21 cellular contexts compared by ENCODE assay signal in genomic region chr5:67976812-67977455, GRCh38.
A peak's percentile ranks its signal among the peaks of the same experiment; 100 is the strongest.
DNase-seq lines count a peak whose midpoint lies in the region; ATAC-seq and TF ChIP-seq lines count a peak whose summit lies in the region.
"Had no signal": no experiment of that assay in that cellular context is flagged by ENCODE, and none has a peak within 500 bp of the region (broad histone marks: within the 10 kb centered on the region; RNA-seq: fewer than 3 reads in every experiment).

No MANE protein-coding gene starts in this region.

- H3K9me3 ChIP-seq in parathyroid adenoma (ENCODE audit: control insufficient read depth, low read length), result no peaks in the 10 kb centered on the region
- H3K9me3 ChIP-seq: BE2C, upper lobe of right lung had no signal

- H3K4me3 Mint-ChIP-seq in GM23338 (no peak overlapping the region), natural killer cell (no peak overlapping the region)
- H3K4me3 Mint-ChIP-seq: activated T-cell treated with anti-CD3 and anti-CD28 coated beads, Interleukin-2, amount 50 U/mL, for 72 hours; stimulated activated naive CD8-positive, alpha-beta T cell treated with anti-CD3 and anti-CD28 coated beads, Interleukin-15, Interleukin-2, amounts not matched to agents 100 ng/mL and 50 ng/mL, for 24 hours; T-helper 2 cell treated with Interferon-gamma antibody and Interleukin-4, amounts not matched to agents 5 μg/mL and 100 μg/mL, for 36 hours had no signal

- peaks cover 10% of the 10 kb centered on the region; the same call in 1 of the 2 replicates for H3K9me2 ChIP-seq in GM23338 (ENCODE audit: insufficient read depth)

- H3K9me3 Mint-ChIP-seq in GM23338 (no peaks in the 10 kb centered on the region), natural killer cell (no peaks in the 10 kb centered on the region)
- H3K9me3 Mint-ChIP-seq: activated T-cell treated with anti-CD3 and anti-CD28 coated beads, Interleukin-2, amount 50 U/mL, for 72 hours; stimulated activated naive CD8-positive, alpha-beta T cell treated with anti-CD3 and anti-CD28 coated beads, Interleukin-15, Interleukin-2, amounts not matched to agents 100 ng/mL and 50 ng/mL, for 24 hours; T-helper 2 cell treated with Interferon-gamma antibody and Interleukin-4, amounts not matched to agents 5 μg/mL and 100 μg/mL, for 36 hours had no signal

- H3K27ac ChIP-seq in GM23338 (ENCODE audit: low read depth) (no peak overlapping the region), parathyroid adenoma (peak overlapping the region; percentile 3)
- H3K27ac ChIP-seq: coronary artery, PC-9, upper lobe of right lung had no signal

- H3K79me2 ChIP-seq in GM23338 (replicated peaks; ENCODE audit: insufficient read depth), result no peaks in the 10 kb centered on the region
- H3K79me2 ChIP-seq in parathyroid adenoma, result no peaks in the 10 kb centered on the region

- H3K36me3 Mint-ChIP-seq in GM23338 (ENCODE audit: low read depth), result no peaks in the 10 kb centered on the region
- no peaks in the 10 kb centered on the region for H3K36me3 Mint-ChIP-seq in natural killer cell

- intact Hi-C loops in head of caudate nucleus (cut with DNase I), result no loop called here
- intact Hi-C loops in natural killer cell (cut with micrococcal nuclease), result no loop called here

- H3F3A ChIP-seq in GM23338 (replicated peaks; ENCODE audit: low read depth), result no peaks in the 10 kb centered on the region

- TF ChIP-seq CTCF in GM23338 (conservative IDR thresholded peaks at IDR 0.05; ENCODE audit: low read depth in 2 of 2) (no peak), parathyroid adenoma (IDR thresholded peaks at IDR 0.05) (no peak), natural killer cell (IDR thresholded peaks at IDR 0.05) (no peak)

- no peak overlapping the region for H3K9ac ChIP-seq in parathyroid adenoma

- H3K27me3 ChIP-seq in GM23338 (ENCODE audit: insufficient read depth), result no peaks in the 10 kb centered on the region
- H3K27me3 ChIP-seq in parathyroid adenoma (ENCODE audit: control insufficient read depth, insufficient read depth, low read length), result no peaks in the 10 kb centered on the region
- H3K27me3 ChIP-seq: BE2C, upper lobe of right lung had no signal

- H4K20me1 ChIP-seq in GM23338 (replicated peaks; ENCODE audit: insufficient read depth), result no peaks in the 10 kb centered on the region

- 0 out of 2 replicates have a peak overlapping the region, but pooled peaks have one; percentile 9 for H2AFZ ChIP-seq in GM23338
- no peak overlapping the region for H2AFZ ChIP-seq in parathyroid adenoma
- H2AFZ ChIP-seq: PC-9 had no signal

- no peak overlapping the region for H3K4me2 ChIP-seq in GM23338
- no peak overlapping the region for H3K4me2 ChIP-seq in parathyroid adenoma (ENCODE audit: low read length)
- H3K4me2 ChIP-seq: PC-9 had no signal

- H3K4me1 ChIP-seq in GM23338 (ENCODE audit: insufficient read depth) (no peaks in the 10 kb centered on the region), parathyroid adenoma (peaks cover under 1% of the 10 kb centered on the region)
- H3K4me1 ChIP-seq: BE2C had no signal

- H3K27ac Mint-ChIP-seq in GM23338 (no peak overlapping the region), natural killer cell (no peak overlapping the region)
- H3K27ac Mint-ChIP-seq: activated T-cell treated with anti-CD3 and anti-CD28 coated beads, Interleukin-2, amount 50 U/mL, for 72 hours; stimulated activated naive CD8-positive, alpha-beta T cell treated with anti-CD3 and anti-CD28 coated beads, Interleukin-15, Interleukin-2, amounts not matched to agents 100 ng/mL and 50 ng/mL, for 24 hours; T-helper 2 cell treated with Interferon-gamma antibody and Interleukin-4, amounts not matched to agents 5 μg/mL and 100 μg/mL, for 36 hours had no signal

- H3K4me3 ChIP-seq in GM23338 (no peak overlapping the region), parathyroid adenoma (ENCODE audit: low read depth, low read length) (no peak overlapping the region)
- H3K4me3 ChIP-seq: coronary artery, K562, PC-9, upper lobe of right lung had no signal

- ATAC-seq in GM23338 (no peak), HG02610 (IDR thresholded peaks at IDR 0.05; ENCODE audit: unreplicated experiment) (no peak), natural killer cell (no peak)
- ATAC-seq: activated CD4-positive, CD25-positive, alpha-beta regulatory T cell treated with anti-CD3 and anti-CD28 coated beads, Interleukin-2, amount 50 U/mL, for 24 hours; activated T-cell treated with anti-CD3 and anti-CD28 coated beads, Interleukin-2, amount 50 U/mL, for 72 hours; K562; upper lobe of right lung had no signal

- peaks cover 2% of the 10 kb centered on the region for H3K27me3 Mint-ChIP-seq in GM23338 (ENCODE audit: insufficient read depth, low read depth, poor library complexity)
- no peaks in the 10 kb centered on the region for H3K27me3 Mint-ChIP-seq in natural killer cell (ENCODE audit: low read depth in 2 of 2)
- H3K27me3 Mint-ChIP-seq: stimulated activated naive CD8-positive, alpha-beta T cell treated with anti-CD3 and anti-CD28 coated beads, Interleukin-15, Interleukin-2, amounts not matched to agents 100 ng/mL and 50 ng/mL, for 24 hours had no signal

- no peaks in the 10 kb centered on the region for H3K4me1 Mint-ChIP-seq in GM23338
- no peaks in the 10 kb centered on the region for H3K4me1 Mint-ChIP-seq in natural killer cell

- H3K36me3 ChIP-seq in GM23338 (ENCODE audit: insufficient read depth), result no peaks in the 10 kb centered on the region
- no peaks in the 10 kb centered on the region for H3K36me3 ChIP-seq in parathyroid adenoma (ENCODE audit: control insufficient read depth, insufficient read depth, low read length)
- H3K36me3 ChIP-seq: BE2C, upper lobe of right lung had no signal

- no peak for DNase-seq in GM23338 (ENCODE audit: low spot score)
- peak; percentile 85 for DNase-seq in NOMO-1 treated with DMSO at 0.1 percent for 48 hours (lab: John Stamatoyannopoulos, UW; ENCODE audit: unreplicated experiment)
- DNase-seq in dermis blood vessel endothelial cell, result peak; percentile 22
- no peak for DNase-seq in head of caudate nucleus
- DNase-seq in natural killer cell, result no peak
- DNase-seq in stimulated activated CD4-positive, alpha-beta T cell treated with anti-CD3 and anti-CD28 coated beads, Interleukin-1b, Interleukin-23, amount 100 ng/mL, for 48 hours, result no peak
- DNase-seq: activated naive CD4-positive, alpha-beta T cell treated with anti-CD3 and anti-CD28 coated beads, Interleukin-2, amount 50 U/mL, for 16 hours; activated T-cell treated with anti-CD3 and anti-CD28 coated beads, Interleukin-2, amount 50 U/mL, for 72 hours; BE2C; NCI-H1105; NCI-H526; nucleus accumbens; PC-9; upper lobe of right lung had no signal

TF ChIP-seq in GM23338, 12 proteins besides CTCF, POLR2A, EP300 and RAD21 (continues in another document):
- TF ChIP-seq ZNF331 (CRISPR knock-in tag; IDR thresholded peaks at IDR 0.05; ENCODE audit: low read depth) (no peak), ETS1 (IDR thresholded peaks at IDR 0.05) (no peak), EZH2phosphoT487 (IDR thresholded peaks at IDR 0.05; ENCODE audit: unreplicated experiment) (no peak), EZH2 (IDR thresholded peaks at IDR 0.05; ENCODE audit: low read depth, unreplicated experiment) (no peak), POLR2AphosphoS5 (IDR thresholded peaks at IDR 0.05; ENCODE audit: low read depth) (no peak), NANOG (IDR thresholded peaks at IDR 0.05; ENCODE audit: borderline replicate concordance) (no peak)

Comparison
In these comparisons a context has a peak if more than half of its experiments do, and no peak if none do; other contexts are left out.
1. DNase-seq: peak in NOMO-1 treated with DMSO at 0.1 percent for 48 hours (single experiment) and dermis blood vessel endothelial cell (single experiment); none in GM23338 (single experiment), head of caudate nucleus (0 of 42), natural killer cell (single experiment) and stimulated activated CD4-positive, alpha-beta T cell treated with anti-CD3 and anti-CD28 coated beads, Interleukin-1b, Interleukin-23, amount 100 ng/mL, for 48 hours (single experiment).